Comparison of ENCODE assay signal across 28 cellular contexts in genomic region chr15:36265422-36265821, GRCh38.
"Had no signal": no experiment of that assay in that cellular context is flagged by ENCODE, and none has a peak within 500 bp of the region (broad histone marks: within the 10 kb centered on the region; RNA-seq: fewer than 3 reads in every experiment).

No MANE protein-coding gene starts in this region.

- H3K36me3 ChIP-seq: colonic mucosa, gastrocnemius medialis, prostate gland, right atrium auricular region, suprapubic skin, transverse colon, upper lobe of right lung had no signal

- H3K4me1 ChIP-seq: colonic mucosa, gastrocnemius medialis, prostate gland, right atrium auricular region, suprapubic skin, transverse colon, upper lobe of right lung, uterus had no signal

- ATAC-seq: esophagus mucosa; gastrocnemius medialis; left lobe of liver; naive thymus-derived CD4-positive, alpha-beta T cell; sciatic nerve; stimulated activated naive CD8-positive, alpha-beta T cell treated with anti-CD3 and anti-CD28 coated beads, Interleukin-15, amount 100 ng/mL, for 72 hours; upper lobe of right lung had no signal

- DNase-seq: colonic mucosa; effector CD8-positive, alpha-beta T cell; endodermal cell; gastrocnemius medialis; head of caudate nucleus; mesenchymal stem cell; midbrain; naive thymus-derived CD4-positive, alpha-beta T cell; nephron progenitor cell; nucleus accumbens; stimulated activated CD4-positive, alpha-beta T cell treated with anti-CD3 and anti-CD28 coated beads, Interleukin-12 subunit alpha, Interleukin-12 subunit beta, amount 100 ng/mL, for 4 hours; stimulated activated CD4-positive, alpha-beta T cell treated with anti-CD3 and anti-CD28 coated beads, Interleukin-1b, Interleukin-23, amount 100 ng/mL, for 48 hours; stimulated activated CD4-positive, alpha-beta T cell treated with anti-CD3 and anti-CD28 coated beads, Interleukin-4, amount 100 ng/mL, for 1 hour; stimulated activated CD8-positive, alpha-beta memory T cell treated with anti-CD3 and anti-CD28 coated beads, Interleukin-4, amount 100 ng/mL, for 48 hours; stimulated activated naive CD4-positive, alpha-beta T cell; stimulated activated naive CD8-positive, alpha-beta T cell treated with anti-CD3 and anti-CD28 coated beads, Interleukin-15, amount 100 ng/mL, for 72 hours; transverse colon; upper lobe of right lung; uterus had no signal

- H3K9me3 ChIP-seq: colonic mucosa, gastrocnemius medialis, prostate gland, right atrium auricular region, suprapubic skin, transverse colon, upper lobe of right lung, uterus had no signal

- H3K27ac ChIP-seq: colonic mucosa, epithelial cell of prostate, gastrocnemius medialis, prostate gland, right atrium auricular region, suprapubic skin, transverse colon, upper lobe of right lung, uterus had no signal

- H3K4me2 ChIP-seq: smooth muscle cell had no signal

- H3K4me3 ChIP-seq: colonic mucosa, gastrocnemius medialis, lung, prostate gland, right atrium auricular region, smooth muscle cell, suprapubic skin, transverse colon, upper lobe of right lung, uterus had no signal

- H3K27me3 ChIP-seq: colonic mucosa, gastrocnemius medialis, right atrium auricular region, suprapubic skin, transverse colon, upper lobe of right lung, uterus had no signal
